ENCODE assay signal across 8 cellular contexts in the genomic region with DNA sequence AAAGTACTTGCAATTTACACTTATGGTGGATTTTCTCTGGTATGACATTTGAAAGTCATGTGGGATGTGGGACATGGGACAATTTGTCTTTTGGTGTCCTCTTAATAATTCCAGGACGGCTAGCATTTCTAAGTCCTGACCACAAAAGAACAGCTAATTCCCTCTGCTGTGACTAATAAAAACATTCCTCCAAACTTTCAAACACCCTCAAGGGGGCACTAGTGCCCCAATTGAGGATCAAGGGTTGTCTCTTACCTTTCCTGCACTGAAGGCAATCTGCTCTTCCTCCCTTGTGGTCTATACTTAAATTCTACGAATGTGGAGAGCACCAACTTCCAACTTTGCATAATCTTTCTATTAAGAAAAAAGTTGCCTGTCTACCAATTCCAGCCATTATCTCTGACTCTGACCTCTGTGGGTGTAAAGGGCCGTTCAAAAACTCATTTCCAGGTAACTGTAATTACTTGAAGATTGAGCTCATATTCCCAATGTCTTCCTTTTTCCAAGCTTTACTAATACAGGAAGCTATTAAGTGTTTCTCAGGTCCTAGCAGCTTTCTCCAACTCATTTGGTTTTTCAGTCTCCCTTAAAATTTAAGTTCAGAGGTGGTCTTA.
DNase-seq lines count a peak whose midpoint lies in the region; ATAC-seq, FAIRE-seq and TF ChIP-seq lines count a peak whose summit lies in the region.

No MANE protein-coding gene starts in this region.

- H3K9me3 ChIP-seq in keratinocyte (ENCODE audit: control insufficient read depth, low read depth, low read length), result no peaks in the 10 kb centered on the region
- peaks cover 0 to 17% (median 0%) of the 10 kb centered on the region in 3 donors for H3K9me3 ChIP-seq in gastroesophageal sphincter

- no peak for TF ChIP-seq POLR2A in gastroesophageal sphincter (IDR thresholded peaks at IDR 0.05)

- H3K36me3 ChIP-seq in keratinocyte (ENCODE audit: control insufficient read depth in 2 of 2, extremely low read depth in 1 of 2, insufficient read depth in 2 of 2, low read length in 2 of 2) (no peaks in the 10 kb centered on the region), gastroesophageal sphincter (no peaks in the 10 kb centered on the region)

- H3K27ac ChIP-seq in keratinocyte (ENCODE audit: control insufficient read depth, insufficient read depth, low read length) (no peak overlapping the region), gastroesophageal sphincter (no peak overlapping the region)

- DNase-seq in DMS53 (lab: John Stamatoyannopoulos, UW) (peak; percentile 85), SK-MEL-5 (ENCODE audit: low read depth, low spot score) (peak; percentile 90), astrocyte of the cerebellum (ENCODE audit: low read depth) (peak; percentile 29), keratinocyte (ENCODE audit: low read depth, low spot score) (no peak)
- peak in 2 of 3 experiments; percentile 14 to 26 for DNase-seq in stimulated activated CD4-positive, alpha-beta T cell treated with anti-CD3 and anti-CD28 coated beads, TNF-alpha, amount 100 ng/mL, for 24 hours (ENCODE audit: low read depth in 3 of 3)

- no peak overlapping the region for H3K4me2 ChIP-seq in keratinocyte (ENCODE audit: control insufficient read depth, extremely low read depth, insufficient read depth, low read depth, low read length)

- H3K9ac ChIP-seq in keratinocyte (ENCODE audit: control insufficient read depth, extremely low read depth, insufficient read depth, low read length), result no peak overlapping the region

- H3K4me3 ChIP-seq in astrocyte of the cerebellum (ENCODE audit: low read depth, low read length), result no peak overlapping the region
- H3K4me3 ChIP-seq in keratinocyte (ENCODE audit: control insufficient read depth in 2 of 3, extremely low read depth in 1 of 3, insufficient read depth in 2 of 3, low read depth in 1 of 3, low read length in 3 of 3), result no peak overlapping the region
- H3K4me3 ChIP-seq in gastroesophageal sphincter, result no peak overlapping the region

- H3K27me3 ChIP-seq in keratinocyte (ENCODE audit: control insufficient read depth, extremely low read depth, insufficient read depth, low read length) (no peaks in the 10 kb centered on the region), gastroesophageal sphincter (no peaks in the 10 kb centered on the region)

- peaks cover 7% of the 10 kb centered on the region for H3K4me1 ChIP-seq in keratinocyte (ENCODE audit: control insufficient read depth, extremely low read depth, insufficient read depth, low read length)
- H3K4me1 ChIP-seq in gastroesophageal sphincter, result no peaks in the 10 kb centered on the region

- in situ Hi-C loops in SK-MEL-5 (cut with HindIII; ENCODE audit: low pct_unique_long_range_greater_than_20kb, low sequenced_read_pairs) (no loop called here), astrocyte of the cerebellum (cut with HindIII; ENCODE audit: low sequenced_read_pairs) (no loop called here)

- no peak for TF ChIP-seq EP300 in gastroesophageal sphincter (IDR thresholded peaks at IDR 0.05)

- no peak overlapping the region for H2AFZ ChIP-seq in keratinocyte (ENCODE audit: control insufficient read depth, low read length)

- FAIRE-seq in keratinocyte (lab: Jason Lieb, UNC), result peak; percentile 90

- no peaks in the 10 kb centered on the region for H4K20me1 ChIP-seq in keratinocyte (ENCODE audit: control insufficient read depth, extremely low read depth, insufficient read depth, low read length)

- 45 to 53% methylated on average over 3 of the region's 3 CpGs for WGBS in gastroesophageal sphincter (ENCODE audit: low coverage in 1 of 2), 2 donors

- ATAC-seq in GM19463 (IDR thresholded peaks at IDR 0.05; ENCODE audit: unreplicated experiment) (peak; percentile 62), HG03520 (IDR thresholded peaks at IDR 0.05; ENCODE audit: unreplicated experiment) (peak; percentile 62), gastroesophageal sphincter (no peak)

- dilution Hi-C loops in keratinocyte (cut with MboI; ENCODE audit: extremely low pct_ligation_motif_present, low sequenced_read_pairs), result no loop called here

- no peaks in the 10 kb centered on the region for H3K79me2 ChIP-seq in keratinocyte (ENCODE audit: control insufficient read depth, insufficient read depth, low read length)

- no peaks in the 10 kb centered on the region for H3K9me1 ChIP-seq in keratinocyte (ENCODE audit: control insufficient read depth, extremely low read depth, insufficient read depth, low read length)

- TF ChIP-seq CTCF in astrocyte of the cerebellum (IDR thresholded peaks at IDR 0.05; ENCODE audit: low read depth, low read length, missing control alignments) (peak; percentile 61), keratinocyte (optimal IDR thresholded peaks at IDR 0.05 in 1 of 3, IDR thresholded peaks at IDR 0.05 in 1 of 3, conservative IDR thresholded peaks at IDR 0.05 in 1 of 3; ENCODE audit: extremely low read depth in 1 of 3, insufficient read depth in 2 of 3, low read length in 3 of 3) (peak; percentile 52 to 69 (median 62)), gastroesophageal sphincter (IDR thresholded peaks at IDR 0.05) (peak in 2 of 4 experiments; percentile 20 to 38)
